Comparison of ENCODE assay signal across 8 cellular contexts in the genomic region with DNA sequence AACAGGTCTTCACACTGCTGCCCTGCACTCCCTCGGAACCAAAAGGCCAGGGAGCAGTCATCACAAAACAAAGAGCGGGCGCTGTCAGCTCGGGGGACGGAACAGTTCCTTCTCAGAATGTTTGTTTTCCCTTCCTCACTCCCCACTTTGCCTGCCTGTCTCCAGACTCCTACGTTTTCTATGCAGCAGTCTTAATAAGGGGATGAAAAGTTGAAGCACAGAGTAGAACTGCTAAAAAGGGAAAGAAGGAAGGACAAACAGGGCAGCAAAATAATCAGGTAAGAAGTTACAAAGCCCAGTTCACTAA. TPM values are rescaled to one million over a fixed set of nuclear protein-coding genes. Genes with fewer than 3 reads are reported as not detected.
DNase-seq lines count a peak whose midpoint lies in the region; ATAC-seq and TF ChIP-seq lines count a peak whose summit lies in the region.

No MANE protein-coding gene starts in this region.

- H3K27ac ChIP-seq in heart right ventricle = peak overlapping the region; percentile 36 to 87 (median 68)
- H3K27ac ChIP-seq in gastrocnemius medialis = peak overlapping the region; percentile 70 to 75 (median 73)
- no peak overlapping the region for H3K27ac ChIP-seq in substantia nigra (ENCODE audit: low read depth, low read length, poor library complexity, severe bottlenecking)

- CTCF ChIA-PET in activated CD4-positive, alpha-beta memory T cell treated with anti-CD3 and anti-CD28 coated beads, Interleukin-2, amount 10 ng/mL, durations not matched to agents 7 days and 5 days (lab: Charles Lee) = no interaction called here

- peaks cover 3% of the 10 kb centered on the region for H3K36me3 Mint-ChIP-seq in activated CD4-positive, alpha-beta memory T cell treated with anti-CD3 and anti-CD28 coated beads, Interleukin-2, amount 10 ng/mL, durations not matched to agents 7 days and 5 days (ENCODE audit: low read depth)

- peaks cover 0 to 33% (median 0%) of the 10 kb centered on the region in 7 donors for H3K27me3 ChIP-seq in heart right ventricle
- peaks cover 13 to 26% (median 22%) of the 10 kb centered on the region in 3 donors for H3K27me3 ChIP-seq in gastrocnemius medialis

- H3K4me1 ChIP-seq in heart right ventricle (peaks cover 0 to 26% (median 16%) of the 10 kb centered on the region in 9 donors), gastrocnemius medialis (peaks cover 7 to 10% of the 10 kb centered on the region in 2 donors)

- in situ Hi-C loops in gastrocnemius medialis (cut with MboI; ENCODE audit: low sequenced_read_pairs in 4 of 4) = no loop called here

- DNase-seq in activated CD4-positive, alpha-beta memory T cell treated with anti-CD3 and anti-CD28 coated beads, Interleukin-2, amount 10 ng/mL, durations not matched to agents 7 days and 5 days = no peak
- DNase-seq in heart right ventricle (no peak), gastrocnemius medialis (no peak), substantia nigra (lab: John Stamatoyannopoulos, UW) (no peak), globus pallidus (ENCODE audit: low spot score) (no peak), dermis blood vessel endothelial cell (no peak)

- H3K4me3 ChIP-seq in GM12875 (ENCODE audit: low read depth, low read length) = peak overlapping the region; percentile 48
- H3K4me3 ChIP-seq in heart right ventricle = peak overlapping the region; percentile 27 to 97 (median 80)
- H3K4me3 ChIP-seq in gastrocnemius medialis = peak overlapping the region; percentile 57 to 84 (median 75)

- POLR2A ChIA-PET in activated CD4-positive, alpha-beta memory T cell treated with anti-CD3 and anti-CD28 coated beads, Interleukin-2, amount 10 ng/mL, durations not matched to agents 7 days and 5 days (lab: Charles Lee) = no interaction called here

- no peak overlapping the region for H3K27ac Mint-ChIP-seq in activated CD4-positive, alpha-beta memory T cell treated with anti-CD3 and anti-CD28 coated beads, Interleukin-2, amount 10 ng/mL, durations not matched to agents 7 days and 5 days

- H3K36me3 ChIP-seq in heart right ventricle = no peaks in the 10 kb centered on the region
- no peaks in the 10 kb centered on the region for H3K36me3 ChIP-seq in gastrocnemius medialis

- TF ChIP-seq POLR2A in gastrocnemius medialis (IDR thresholded peaks at IDR 0.05) = no peak

- H3K9me3 Mint-ChIP-seq in activated CD4-positive, alpha-beta memory T cell treated with anti-CD3 and anti-CD28 coated beads, Interleukin-2, amount 10 ng/mL, durations not matched to agents 7 days and 5 days = no peaks in the 10 kb centered on the region

- intact Hi-C loops in heart right ventricle (cut with DNase I) (no loop called here), gastrocnemius medialis (cut with DNase I; ENCODE audit: low total_unique reads) (no loop called here)

- TF ChIP-seq CTCF in GM12875 (IDR thresholded peaks at IDR 0.05; ENCODE audit: borderline replicate concordance, insufficient read depth, low read depth, low read length) (no peak), heart right ventricle (IDR thresholded peaks at IDR 0.05) (no peak), gastrocnemius medialis (IDR thresholded peaks at IDR 0.05 in 4 of 5, conservative IDR thresholded peaks at IDR 0.05 in 1 of 5) (no peak)

- H3K4me1 Mint-ChIP-seq in activated CD4-positive, alpha-beta memory T cell treated with anti-CD3 and anti-CD28 coated beads, Interleukin-2, amount 10 ng/mL, durations not matched to agents 7 days and 5 days = peaks cover 15% of the 10 kb centered on the region

- ATAC-seq in heart right ventricle (peak in 6 of 8 donors; percentile 8 to 55 (median 47)), gastrocnemius medialis (peak in 1 of 2 donors; percentile 38), HG02678 (IDR thresholded peaks at IDR 0.05; ENCODE audit: unreplicated experiment) (no peak)

- peaks cover 47% of the 10 kb centered on the region for H3K27me3 Mint-ChIP-seq in activated CD4-positive, alpha-beta memory T cell treated with anti-CD3 and anti-CD28 coated beads, Interleukin-2, amount 10 ng/mL, durations not matched to agents 7 days and 5 days

- H3K4me3 Mint-ChIP-seq in activated CD4-positive, alpha-beta memory T cell treated with anti-CD3 and anti-CD28 coated beads, Interleukin-2, amount 10 ng/mL, durations not matched to agents 7 days and 5 days = peak overlapping the region; percentile 72

- no peaks in the 10 kb centered on the region for H3K9me3 ChIP-seq in heart right ventricle
- H3K9me3 ChIP-seq in gastrocnemius medialis = no peaks in the 10 kb centered on the region

- WGBS in heart right ventricle, 2 donors = 6 to 7% methylated on average over 6 of the region's 6 CpGs

RNA-seq across cellular contexts. Expression of gene GPR161, which starts 0.7 kb away (rescaled TPM):
- under 1 TPM; 0.65 to 0.85 TPM for total RNA-seq in activated CD4-positive, alpha-beta memory T cell treated with anti-CD3 and anti-CD28 coated beads, Interleukin-2, amount 10 ng/mL, durations not matched to agents 7 days and 5 days
- 1 to 10 TPM in 9 of 10 donors, under 1 TPM in 1; 0.93 to 3.3 (median 2.3) TPM for total RNA-seq in heart right ventricle
- 1 to 10 TPM; 1.1 to 2.3 TPM for polyA plus RNA-seq in heart right ventricle
- total RNA-seq in gastrocnemius medialis = 1 to 10 TPM in 1 of 4 donors, under 1 TPM in 3; 0.31 to 1.0 (median 0.86) TPM
- 18.4 and 19.6 TPM in 2 replicates for total RNA-seq in dermis blood vessel endothelial cell

RNA-seq across cellular contexts. Expression of gene TIPRL, which starts 41.3 kb away (rescaled TPM):
- 10 to 100 TPM; 47.1 to 48.4 TPM for total RNA-seq in activated CD4-positive, alpha-beta memory T cell treated with anti-CD3 and anti-CD28 coated beads, Interleukin-2, amount 10 ng/mL, durations not matched to agents 7 days and 5 days
- 10 to 100 TPM; 25.0 to 37.5 (median 31.3) TPM for total RNA-seq in heart right ventricle
- 10 to 100 TPM in 1 of 2 donors, 1 to 10 TPM in 1; 9.6 to 21.6 TPM for polyA plus RNA-seq in heart right ventricle
- 10 to 100 TPM; 23.2 to 35.1 (median 27.1) TPM for total RNA-seq in gastrocnemius medialis
- total RNA-seq in dermis blood vessel endothelial cell = 34.1 and 43.4 TPM in 2 replicates
